Comparison of ENCODE assay signal across 11 cellular contexts in genomic region chr1:109389638-109390341, GRCh38. TPM values are rescaled to one million over a fixed set of nuclear protein-coding genes. Genes with fewer than 3 reads are reported as not detected.
A peak's percentile ranks its signal among the peaks of the same experiment; 100 is the strongest.
DNase-seq lines count a peak whose midpoint lies in the region; ATAC-seq and TF ChIP-seq lines count a peak whose summit lies in the region.
"Had no signal": no experiment of that assay in that cellular context is flagged by ENCODE, and none has a peak within 500 bp of the region (broad histone marks: within the 10 kb centered on the region; RNA-seq: fewer than 3 reads in every experiment).

No MANE protein-coding gene starts in this region.

- intact Hi-C loops in OCI-LY7 (cut with micrococcal nuclease; ENCODE audit: unreplicated experiment) = loop anchor here (10.0 kb wide), 1 partner anchor 285 kb away; no protein-coding TSS in a partner anchor
- intact Hi-C loops in esophagus squamous epithelium (cut with DNase I) = no loop called here
- intact Hi-C loops in sigmoid colon (cut with DNase I) = loop anchor here (10.0 kb wide), 1 partner anchor 295 kb away; the partner anchor contains the start of gene TMEM167B
- intact Hi-C loops in PC-9 (cut with micrococcal nuclease; ENCODE audit: unreplicated experiment) = no loop called here

- H3K4me3 ChIP-seq in OCI-LY7 (ENCODE audit: low read depth, low read length, poor library complexity, severe bottlenecking) = peak overlapping the region; percentile 62
- peak overlapping the region in 1 of 4 donors; percentile 22 for H3K4me3 ChIP-seq in esophagus squamous epithelium
- no peak overlapping the region for H3K4me3 ChIP-seq in sigmoid colon
- H3K4me3 ChIP-seq in PC-9 = no peak overlapping the region

- H3K4me2 ChIP-seq in OCI-LY7 (ENCODE audit: low read length) (peak overlapping the region; percentile 87), PC-9 (no peak overlapping the region)

- H2AFZ ChIP-seq in OCI-LY7 (ENCODE audit: low read length) (no peak overlapping the region), PC-9 (no peak overlapping the region)

- BruUV-seq in OCI-LY7 (replicated peaks; lab: Mats Ljungman, UMichigan) = no TSS peak
- no TSS peak for BruUV-seq in PC-9 (replicated peaks; lab: Mats Ljungman, UMichigan)

- H3K36me3 ChIP-seq in OCI-LY7 (ENCODE audit: insufficient read depth, low read length) (peaks cover 13% of the 10 kb centered on the region), esophagus squamous epithelium (no peaks in the 10 kb centered on the region), sigmoid colon (no peaks in the 10 kb centered on the region), PC-9 (ENCODE audit: low read depth) (no peaks in the 10 kb centered on the region)

- TF ChIP-seq EP300 in sigmoid colon (IDR thresholded peaks at IDR 0.05) = no peak

- DNase-seq in AML-193 (lab: John Stamatoyannopoulos, UW) (peak; percentile 52 to 71), OCI-LY7 (ENCODE audit: low spot score) (no peak), esophagus squamous epithelium (lab: John Stamatoyannopoulos, UW) (no peak), sigmoid colon (no peak), PC-9 (no peak)
- no peak for DNase-seq in activated naive CD4-positive, alpha-beta T cell (lab: John Stamatoyannopoulos, UW)
- DNase-seq in stimulated activated CD4-positive, alpha-beta T cell treated with anti-CD3 and anti-CD28 coated beads, Interleukin-4, amount 100 ng/mL, for 24 hours = no peak
- DNase-seq: mammary epithelial cell, NCI-H2227 treated with DMSO at 0.1 percent for 48 hours had no signal

- no peaks in the 10 kb centered on the region for H4K20me1 ChIP-seq in OCI-LY7 (ENCODE audit: insufficient read depth, low read length)
- H4K20me1 ChIP-seq in PC-9 (ENCODE audit: insufficient read depth) = no peaks in the 10 kb centered on the region

- H3K9me3 ChIP-seq in OCI-LY7 (ENCODE audit: low read length) = peaks cover 6% of the 10 kb centered on the region; the same call in 1 of the 2 replicates
- no peaks in the 10 kb centered on the region for H3K9me3 ChIP-seq in esophagus squamous epithelium
- H3K9me3 ChIP-seq in sigmoid colon = no peaks in the 10 kb centered on the region
- H3K9me3 ChIP-seq in PC-9 (ENCODE audit: insufficient read depth, low read depth) = no peaks in the 10 kb centered on the region

- H3K27ac ChIP-seq in OCI-LY7 (ENCODE audit: low read depth, low read length, poor library complexity, severe bottlenecking) = peak overlapping the region; percentile 90
- peak overlapping the region; percentile 34 to 93 (median 88) for H3K27ac ChIP-seq in esophagus squamous epithelium
- H3K27ac ChIP-seq in sigmoid colon = peak overlapping the region; percentile 85 to 90 (median 87)
- no peak overlapping the region for H3K27ac ChIP-seq in PC-9
- H3K27ac ChIP-seq: RWPE1 had no signal

- no peak for TF ChIP-seq POLR2A in esophagus squamous epithelium (IDR thresholded peaks at IDR 0.05)
- no peak for TF ChIP-seq POLR2A in sigmoid colon (IDR thresholded peaks at IDR 0.05)

- no peaks in the 10 kb centered on the region for H3K27me3 ChIP-seq in esophagus squamous epithelium
- no peaks in the 10 kb centered on the region for H3K27me3 ChIP-seq in sigmoid colon
- H3K27me3 ChIP-seq in PC-9 (ENCODE audit: insufficient read depth, low read depth) = no peaks in the 10 kb centered on the region

- TF ChIP-seq CTCF in OCI-LY7 (conservative IDR thresholded peaks at IDR 0.05; ENCODE audit: low read length) (no peak), esophagus squamous epithelium (IDR thresholded peaks at IDR 0.05) (no peak), sigmoid colon (IDR thresholded peaks at IDR 0.05) (no peak), PC-9 (conservative IDR thresholded peaks at IDR 0.05) (no peak)

- no peak for ATAC-seq in GM19463 (IDR thresholded peaks at IDR 0.05; ENCODE audit: unreplicated experiment)

- H3K4me1 ChIP-seq in OCI-LY7 (ENCODE audit: insufficient read depth, low read length, poor library complexity, severe bottlenecking) (peaks cover 77% of the 10 kb centered on the region), esophagus squamous epithelium (peaks cover 10 to 92% (median 44%) of the 10 kb centered on the region in 3 donors), sigmoid colon (peaks cover 0 to 99% (median 97%) of the 10 kb centered on the region in 4 donors), PC-9 (replicated peaks; ENCODE audit: insufficient read depth) (peaks cover 28% of the 10 kb centered on the region)

- CTCF ChIA-PET in OCI-LY7 (lab: Charles Lee; ENCODE audit: unreplicated experiment) (interaction anchor here (0.6 kb wide), 3 partner anchors 35 to 388 kb away, joined by 3 to 7 read pairs (median 3); no protein-coding TSS in a partner anchor), PC-9 (lab: Charles Lee) (no interaction called here)

- POLR2A ChIA-PET in OCI-LY7 (lab: Charles Lee) = interaction anchor here (0.5 to 5.1 kb wide), 11 partner anchors 7 to 795 kb away, joined by 3 to 21 read pairs (median 4); partner anchors contain the start of genes MYBPHL and PSRC1
- POLR2A ChIA-PET in PC-9 (lab: Charles Lee; ENCODE audit: unreplicated experiment) = no interaction called here

- 56 to 57% methylated on average over 5 of the region's 5 CpGs for WGBS in esophagus squamous epithelium, 2 donors
- 77 to 88% methylated on average over 5 of the region's 5 CpGs for WGBS in sigmoid colon, 2 donors

- H3K79me2 ChIP-seq in OCI-LY7 (ENCODE audit: insufficient read depth, low read depth, low read length) (peaks cover 95% of the 10 kb centered on the region), PC-9 (ENCODE audit: low read depth) (peaks cover 60% of the 10 kb centered on the region)

- peaks cover 13% of the 10 kb centered on the region for H3F3A ChIP-seq in PC-9 (ENCODE audit: insufficient read depth, low read depth)

- H3K9me2 ChIP-seq in OCI-LY7 (ENCODE audit: insufficient read depth, low read length) = no peaks in the 10 kb centered on the region
- no peaks in the 10 kb centered on the region for H3K9me2 ChIP-seq in PC-9 (ENCODE audit: insufficient read depth)

RNA-seq across cellular contexts. Expression of gene SORT1, which starts 7.9 kb away (rescaled TPM):
- 16.2 and 21.8 TPM in 2 replicates for total RNA-seq in OCI-LY7 (2014; rRNA removed; shearing (Covaris generic))
- 40.8 and 45.5 TPM in 2 replicates for total RNA-seq in OCI-LY7 (2022)
- 10 to 100 TPM; 37.0 to 69.6 (median 44.7) TPM for total RNA-seq in esophagus squamous epithelium
- total RNA-seq in sigmoid colon = 10 to 100 TPM; 33.4 to 55.1 (median 47.2) TPM
- polyA plus RNA-seq in sigmoid colon = 10 to 100 TPM in 1 of 3 donors, 1 to 10 TPM in 2; 7.2 to 37.0 (median 8.6) TPM
- 25.7 and 27.9 TPM in 2 replicates for total RNA-seq in PC-9 (2021)

RNA-seq across cellular contexts. Expression of gene PSMA5, which starts 36.5 kb away (rescaled TPM):
- 46.3 and 53.3 TPM in 2 replicates for total RNA-seq in OCI-LY7 (2014; rRNA removed; shearing (Covaris generic))
- total RNA-seq in OCI-LY7 (2022) = 141 and 152 TPM in 2 replicates
- total RNA-seq in esophagus squamous epithelium = 10 to 100 TPM; 31.5 to 57.7 (median 46.8) TPM
- 10 to 100 TPM; 18.8 to 57.6 (median 25.8) TPM for total RNA-seq in sigmoid colon
- polyA plus RNA-seq in sigmoid colon = 100 to 1,000 TPM in 1 of 3 donors, 10 to 100 TPM in 2; 89.5 to 113 (median 94.9) TPM
- 168 and 172 TPM in 2 replicates for total RNA-seq in PC-9 (2021)

Comparison
In these comparisons a context has a peak if more than half of its experiments do, and no peak if none do; other contexts are left out.
1. DNase-seq: peak in AML-193 (2 of 2); none in OCI-LY7 (single experiment), esophagus squamous epithelium (single experiment), sigmoid colon (single experiment), PC-9 (0 of 2), activated naive CD4-positive, alpha-beta T cell (0 of 4) and stimulated activated CD4-positive, alpha-beta T cell treated with anti-CD3 and anti-CD28 coated beads, Interleukin-4, amount 100 ng/mL, for 24 hours (single experiment).
2. intact Hi-C loops: an anchor here in OCI-LY7 (10.0 kb wide) and sigmoid colon (10.0 kb wide); none called in esophagus squamous epithelium and PC-9.